9 cellular contexts compared by ENCODE assay signal in genomic region chr12:2739832-2740641, GRCh38. TPM values are rescaled to one million over a fixed set of nuclear protein-coding genes. Genes with fewer than 3 reads are reported as not detected.
DNase-seq lines count a peak whose midpoint lies in the region; ATAC-seq and TF ChIP-seq lines count a peak whose summit lies in the region.
"Had no signal": no experiment of that assay in that cellular context is flagged by ENCODE, and none has a peak within 500 bp of the region (broad histone marks: within the 10 kb centered on the region; RNA-seq: fewer than 3 reads in every experiment).

No MANE protein-coding gene starts in this region.

- DNase-seq in AG09319 (ENCODE audit: extremely low read depth, low read depth) (no peak), astrocyte of the spinal cord (ENCODE audit: low read depth, low spot score) (peak; percentile 32), left lobe of liver (ENCODE audit: low spot score) (no peak), NOMO-1 treated with DMSO at 0.1 percent for 48 hours (lab: John Stamatoyannopoulos, UW; ENCODE audit: unreplicated experiment) (no peak), AG08396 (ENCODE audit: low spot score) (no peak), HPDE6-E6E7 (ENCODE audit: extremely low spot score) (no peak)
- DNase-seq: activated naive CD8-positive, alpha-beta T cell treated with anti-CD3 and anti-CD28 coated beads, Interleukin-2, amount 10 ng/mL, durations not matched to agents 7 days and 5 days had no signal

- TF ChIP-seq CTCF in AG09319 (IDR thresholded peaks at IDR 0.05; ENCODE audit: low read depth, low read length) (peak; percentile 61), astrocyte of the spinal cord (IDR thresholded peaks at IDR 0.05; ENCODE audit: low read depth, low read length) (peak; percentile 52)

- peak; percentile 73 for TF ChIP-seq RAD21 in Ishikawa (IDR thresholded peaks at IDR 0.05; ENCODE audit: low read depth)

- TF ChIP-seq EP300 in Ishikawa (IDR thresholded peaks at IDR 0.05; ENCODE audit: borderline replicate concordance), result no peak

- no peak overlapping the region for H3K4me3 ChIP-seq in astrocyte of the spinal cord (ENCODE audit: low read depth, low read length)

- in situ Hi-C loops in astrocyte of the spinal cord (cut with HindIII; ENCODE audit: low sequenced_read_pairs), result no loop called here

- ATAC-seq in left lobe of liver, result peak; percentile 89
- no peak for ATAC-seq in GM18867 (IDR thresholded peaks at IDR 0.05; ENCODE audit: unreplicated experiment)

TF ChIP-seq in Ishikawa, 13 proteins besides CTCF, POLR2A, EP300 and RAD21:
- no peak for TF ChIP-seq TCF12 (IDR thresholded peaks at IDR 0.05; ENCODE audit: low read depth)
- TF ChIP-seq USF1 (IDR thresholded peaks at IDR 0.05), result no peak
- TF ChIP-seq YY1 (IDR thresholded peaks at IDR 0.05; ENCODE audit: low read depth), result no peak
- no peak for TF ChIP-seq CREB1 (IDR thresholded peaks at IDR 0.05; ENCODE audit: low read depth)
- no peak for TF ChIP-seq TAF1 (IDR thresholded peaks at IDR 0.05; ENCODE audit: low read depth)
- no peak for TF ChIP-seq NFIC (IDR thresholded peaks at IDR 0.05)
- TF ChIP-seq CEBPB (IDR thresholded peaks at IDR 0.05), result no peak
- no peak for TF ChIP-seq MAX (IDR thresholded peaks at IDR 0.05)
- TF ChIP-seq FOXM1 (IDR thresholded peaks at IDR 0.05; ENCODE audit: borderline replicate concordance, low read depth), result no peak
- TF ChIP-seq ZBTB7A (IDR thresholded peaks at IDR 0.05; ENCODE audit: low read depth), result no peak
- TF ChIP-seq EGR1 (IDR thresholded peaks at IDR 0.05), result no peak
- TF ChIP-seq TEAD4 (IDR thresholded peaks at IDR 0.05), result no peak
- no peak for TF ChIP-seq REST (IDR thresholded peaks at IDR 0.05; ENCODE audit: low read depth)

RNA-seq across cellular contexts. Expression of gene FKBP4, which starts 54.7 kb away (rescaled TPM):
- total RNA-seq in left lobe of liver, result 50.4 TPM
